20 cellular contexts compared by ENCODE assay signal in genomic region chr2:60140180-60140579, GRCh38.
A peak's percentile ranks its signal among the peaks of the same experiment; 100 is the strongest.
DNase-seq lines count a peak whose midpoint lies in the region; TF ChIP-seq lines count a peak whose summit lies in the region.
"Had no signal": no experiment of that assay in that cellular context is flagged by ENCODE, and none has a peak within 500 bp of the region (broad histone marks: within the 10 kb centered on the region; RNA-seq: fewer than 3 reads in every experiment).

No MANE protein-coding gene starts in this region.

- H3K27ac Mint-ChIP-seq in type B pancreatic cell = peak overlapping the region; percentile 4
- H3K27ac Mint-ChIP-seq: CD4-positive, CD25-positive, alpha-beta regulatory T cell had no signal

- no peaks in the 10 kb centered on the region for H3K36me3 Mint-ChIP-seq in type B pancreatic cell
- H3K36me3 Mint-ChIP-seq: CD4-positive, CD25-positive, alpha-beta regulatory T cell had no signal

- H3K9me3 Mint-ChIP-seq in type B pancreatic cell = peaks cover 12% of the 10 kb centered on the region

- DNase-seq in NCI-H1105 treated with DMSO at 0.1 percent for 48 hours (lab: John Stamatoyannopoulos, UW) (peak; percentile 23), NCI-H1105 (lab: John Stamatoyannopoulos, UW) (no peak), astrocyte of the hippocampus (ENCODE audit: low read depth, low spot score) (peak; percentile 23), type B pancreatic cell (ENCODE audit: extremely low spot score, unreplicated experiment) (no peak), GM19238 (ENCODE audit: insufficient read length, low spot score) (no peak), NCI-H187 (lab: John Stamatoyannopoulos, UW) (no peak)
- DNase-seq in activated CD4-positive, alpha-beta T cell treated with anti-CD3 and anti-CD28 coated beads, Interleukin-2, amount 50 U/mL, for 4 hours = no peak
- DNase-seq: 8988T; BE2C; CD4-positive, CD25-positive, alpha-beta regulatory T cell; DMS153; NCI-H1092 treated with DMSO at 0.1 percent for 48 hours; NCI-H1694; NCI-H2107; NCI-H510A treated with DMSO at 0.1 percent for 48 hours; NCI-H774; SHP77 treated with DMSO at 0.1 percent for 48 hours had no signal

- H3K36me3 ChIP-seq in iPS-15b (ENCODE audit: control insufficient read depth, insufficient read depth, low read length) = no peaks in the 10 kb centered on the region
- H3K36me3 ChIP-seq: BE2C, HAP-1 had no signal

- no peaks in the 10 kb centered on the region for H3K27me3 Mint-ChIP-seq in type B pancreatic cell

- H3K4me1 ChIP-seq in iPS-15b (ENCODE audit: control insufficient read depth, insufficient read depth, low read length) = peaks cover 2% of the 10 kb centered on the region
- H3K4me1 ChIP-seq: BE2C, HAP-1 had no signal

- H3K4me3 ChIP-seq in iPS-15b (ENCODE audit: low read depth, low read length) = peak overlapping the region; percentile 2
- H3K4me3 ChIP-seq: HAP-1 had no signal

- peak overlapping the region; percentile 10 for H3K4me3 Mint-ChIP-seq in type B pancreatic cell
- H3K4me3 Mint-ChIP-seq: CD4-positive, CD25-positive, alpha-beta regulatory T cell had no signal

- H3K9ac ChIP-seq in iPS-15b (ENCODE audit: low read depth, low read length) = no peak overlapping the region
- H3K9ac ChIP-seq: SK-N-SH had no signal

- no peaks in the 10 kb centered on the region for H3K27me3 ChIP-seq in iPS-15b (ENCODE audit: control insufficient read depth, insufficient read depth, low read length)
- H3K27me3 ChIP-seq: BE2C had no signal

- peaks cover 12% of the 10 kb centered on the region for H3K9me3 ChIP-seq in iPS-15b (ENCODE audit: control insufficient read depth, insufficient read depth, low read length)
- H3K9me3 ChIP-seq: BE2C, HAP-1, SK-N-SH had no signal

- H3K4me1 Mint-ChIP-seq in type B pancreatic cell (ENCODE audit: unreplicated experiment) = peaks cover 8% of the 10 kb centered on the region
- H3K4me1 Mint-ChIP-seq: CD4-positive, CD25-positive, alpha-beta regulatory T cell had no signal

- TF ChIP-seq CTCF in type B pancreatic cell (conservative IDR thresholded peaks at IDR 0.05) = no peak

Comparison
In these comparisons a context has a peak if more than half of its experiments do, and no peak if none do; other contexts are left out.
1. DNase-seq: peak in NCI-H1105 treated with DMSO at 0.1 percent for 48 hours (single experiment) and astrocyte of the hippocampus (single experiment); none in NCI-H1105 (single experiment), type B pancreatic cell (single experiment), activated CD4-positive, alpha-beta T cell treated with anti-CD3 and anti-CD28 coated beads, Interleukin-2, amount 50 U/mL, for 4 hours (0 of 2), GM19238 (single experiment) and NCI-H187 (0 of 2).